In the genomic region with DNA sequence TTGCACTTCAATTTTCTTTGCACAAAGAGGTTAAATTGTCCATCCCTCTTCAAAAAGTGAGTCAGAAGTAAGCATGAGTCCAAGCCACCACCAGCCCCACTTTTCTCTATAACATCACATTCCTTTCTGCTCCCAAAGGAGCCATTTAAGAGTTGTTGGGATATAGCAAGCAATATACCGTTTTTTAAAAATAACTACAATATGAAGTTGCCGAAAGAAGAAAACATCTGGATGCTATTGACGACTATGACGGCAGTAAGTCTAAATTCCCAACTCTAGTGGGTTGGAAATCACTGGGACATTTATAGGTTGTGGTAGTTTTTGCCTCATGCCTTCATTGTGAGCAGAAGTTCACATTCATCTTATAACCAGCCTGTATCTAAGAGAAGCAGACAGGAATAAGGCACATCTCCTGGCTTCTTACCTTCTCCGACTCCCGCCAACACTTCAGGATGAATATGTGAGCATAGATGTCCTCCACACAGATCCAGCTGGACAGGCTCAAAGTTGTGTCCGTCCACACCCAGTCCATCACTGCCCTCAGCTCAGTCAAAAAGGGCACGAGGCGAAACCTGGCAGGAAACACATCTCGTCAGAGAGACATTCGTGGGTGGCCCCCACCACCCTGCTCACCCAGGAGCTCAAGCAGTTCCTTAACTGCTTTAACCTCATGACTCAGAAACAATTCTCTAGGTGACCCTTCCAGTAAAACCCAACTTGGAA, we compare ENCODE assay signal across 23 cellular contexts.
"Had no signal": no experiment of that assay in that cellular context is flagged by ENCODE, and none has a peak within 500 bp of the region (broad histone marks: within the 10 kb centered on the region; RNA-seq: fewer than 3 reads in every experiment).

No MANE protein-coding gene starts in this region.

- H3K27me3 Mint-ChIP-seq: activated T-cell treated with anti-CD3 and anti-CD28 coated beads, Interleukin-2, amount 50 U/mL, for 24 hours; stimulated activated naive CD8-positive, alpha-beta T cell treated with anti-CD3 and anti-CD28 coated beads, Interleukin-15, Interleukin-2, amounts not matched to agents 100 ng/mL and 50 ng/mL, for 24 hours had no signal

- DNase-seq: activated CD4-positive, alpha-beta T cell treated with anti-CD3 and anti-CD28 coated beads for 1 hour; activated CD8-positive, alpha-beta memory T cell treated with anti-CD3 and anti-CD28 coated beads for 24 hours; activated CD8-positive, alpha-beta memory T cell treated with anti-CD3 and anti-CD28 coated beads, Interleukin-2, amount 50 U/mL, for 4 hours; activated naive CD4-positive, alpha-beta T cell; activated T-cell treated with anti-CD3 and anti-CD28 coated beads, Interleukin-2, amount 50 U/mL, for 24 hours; adrenal gland; central memory CD4-positive, alpha-beta T cell; effector memory CD4-positive, alpha-beta T cell; heart right ventricle; kidney; lower lobe of right lung; naive thymus-derived CD8-positive, alpha-beta T cell; ovary; stimulated activated CD4-positive, alpha-beta T cell treated with anti-CD3 and anti-CD28 coated beads, Interleukin-12 subunit alpha, Interleukin-12 subunit beta, amount 100 ng/mL, for 4 hours; stimulated activated CD4-positive, alpha-beta T cell treated with anti-CD3 and anti-CD28 coated beads, Interleukin-4, amount 100 ng/mL, for 4 hours; T-helper 1 cell; T-helper 9 cell; tibial artery had no signal

- H3K27ac Mint-ChIP-seq: activated naive CD8-positive, alpha-beta T cell; activated T-cell treated with anti-CD3 and anti-CD28 coated beads, Interleukin-2, amount 50 U/mL, for 24 hours; activated T-helper 17 cell treated with anti-CD3 and anti-CD28 coated beads, Interleukin-2, amount 50 U/mL, for 72 hours; naive thymus-derived CD8-positive, alpha-beta T cell; stimulated activated naive CD8-positive, alpha-beta T cell treated with anti-CD3 and anti-CD28 coated beads, Interleukin-15, Interleukin-2, amounts not matched to agents 100 ng/mL and 50 ng/mL, for 24 hours had no signal

- H3K36me3 Mint-ChIP-seq: activated naive CD8-positive, alpha-beta T cell; naive thymus-derived CD8-positive, alpha-beta T cell had no signal

- FAIRE-seq: colon, kidney had no signal

- ATAC-seq: activated T-helper 17 cell treated with anti-CD3 and anti-CD28 coated beads, Interleukin-2, amount 50 U/mL, for 72 hours; heart right ventricle; left lobe of liver; lower lobe of right lung; naive thymus-derived CD8-positive, alpha-beta T cell had no signal

- H3K9me3 Mint-ChIP-seq: activated T-cell treated with anti-CD3 and anti-CD28 coated beads, Interleukin-2, amount 50 U/mL, for 24 hours; activated T-helper 17 cell treated with anti-CD3 and anti-CD28 coated beads, Interleukin-2, amount 50 U/mL, for 72 hours; stimulated activated naive CD8-positive, alpha-beta T cell treated with anti-CD3 and anti-CD28 coated beads, Interleukin-15, Interleukin-2, amounts not matched to agents 100 ng/mL and 50 ng/mL, for 24 hours had no signal

- H3K4me3 Mint-ChIP-seq: activated naive CD8-positive, alpha-beta T cell; activated T-cell treated with anti-CD3 and anti-CD28 coated beads, Interleukin-2, amount 50 U/mL, for 24 hours; activated T-helper 17 cell treated with anti-CD3 and anti-CD28 coated beads, Interleukin-2, amount 50 U/mL, for 72 hours; naive thymus-derived CD8-positive, alpha-beta T cell; stimulated activated naive CD8-positive, alpha-beta T cell treated with anti-CD3 and anti-CD28 coated beads, Interleukin-15, Interleukin-2, amounts not matched to agents 100 ng/mL and 50 ng/mL, for 24 hours had no signal

- H3K4me1 Mint-ChIP-seq: activated T-helper 17 cell treated with anti-CD3 and anti-CD28 coated beads, Interleukin-2, amount 50 U/mL, for 72 hours; naive thymus-derived CD8-positive, alpha-beta T cell had no signal
